11 cellular contexts compared by ENCODE assay signal in genomic region chr1:93033785-93034184, GRCh38. TPM values are rescaled to one million over a fixed set of nuclear protein-coding genes. Genes with fewer than 3 reads are reported as not detected.
DNase-seq lines count a peak whose midpoint lies in the region; ATAC-seq lines count a peak whose summit lies in the region.
"Had no signal": no experiment of that assay in that cellular context is flagged by ENCODE, and none has a peak within 500 bp of the region (broad histone marks: within the 10 kb centered on the region; RNA-seq: fewer than 3 reads in every experiment).

No MANE protein-coding gene starts in this region.

- peak overlapping the region; percentile 55 for H3K9ac ChIP-seq in Karpas-422 (ENCODE audit: low read length)

- H3K4me1 Mint-ChIP-seq in naive B cell: peaks cover 13 to 19% (median 14%) of the 10 kb centered on the region in 3 donors
- H3K4me1 Mint-ChIP-seq: nephron had no signal

- no peak overlapping the region for H3K4me3 ChIP-seq in Karpas-422 (ENCODE audit: low read length)

- no peaks in the 10 kb centered on the region for H3K36me3 Mint-ChIP-seq in naive B cell

- peak overlapping the region in 4 of 8 donors; percentile 8 to 24 (median 14) for H3K4me3 Mint-ChIP-seq in naive B cell
- H3K4me3 Mint-ChIP-seq: nephron had no signal

- intact Hi-C loops in sciatic nerve (cut with DNase I): no loop called here
- intact Hi-C loops in posterior vena cava (cut with DNase I): no loop called here

- peak overlapping the region; percentile 2; the same call in 1 of the 2 replicates for H2AFZ ChIP-seq in Karpas-422 (ENCODE audit: low read length)

- H3K4me2 ChIP-seq in Karpas-422 (ENCODE audit: low read depth, low read length, poor library complexity, severe bottlenecking): peak overlapping the region; percentile 54

- ATAC-seq in HG02623 (IDR thresholded peaks at IDR 0.05; ENCODE audit: unreplicated experiment): peak; percentile 90
- ATAC-seq in naive B cell (ENCODE audit: low read depth in 2 of 2): peak; percentile 99
- no peak for ATAC-seq in sciatic nerve

- H3K36me3 ChIP-seq in Karpas-422 (ENCODE audit: insufficient read depth, low read length): no peaks in the 10 kb centered on the region

- no peaks in the 10 kb centered on the region for H3K9me2 ChIP-seq in Karpas-422 (replicated peaks; ENCODE audit: insufficient read depth, low read length)

- no peaks in the 10 kb centered on the region for H4K20me1 ChIP-seq in Karpas-422 (ENCODE audit: insufficient read depth, low read depth, low read length)

- no peaks in the 10 kb centered on the region for H3K79me2 ChIP-seq in Karpas-422 (ENCODE audit: low read length)

- H3K9me3 Mint-ChIP-seq in naive B cell: no peaks in the 10 kb centered on the region
- H3K9me3 Mint-ChIP-seq: nephron had no signal

- peak; percentile 52 for DNase-seq in DMS 273 (lab: John Stamatoyannopoulos, UW; ENCODE audit: unreplicated experiment)
- DNase-seq in DMS 273 treated with DMSO at 0.1 percent for 48 hours (lab: John Stamatoyannopoulos, UW): no peak
- DNase-seq in Karpas-422: peak; percentile 56
- peak; percentile 46 for DNase-seq in naive B cell
- DNase-seq in EL: no peak
- no peak for DNase-seq in sciatic nerve (ENCODE audit: low spot score)
- no peak for DNase-seq in posterior vena cava (ENCODE audit: low spot score)
- DNase-seq: NCI-H510A had no signal

- peak overlapping the region in 3 of 6 donors; percentile 19 to 49 (median 42) for H3K27ac Mint-ChIP-seq in naive B cell
- H3K27ac Mint-ChIP-seq: nephron had no signal

- H3K27ac ChIP-seq in Karpas-422 (ENCODE audit: low read length): peak overlapping the region; percentile 95
- H3K27ac ChIP-seq: 22Rv1 had no signal

- peaks cover 72% of the 10 kb centered on the region for H3K4me1 ChIP-seq in Karpas-422 (ENCODE audit: low read length)

- H3K9me3 ChIP-seq in Karpas-422 (ENCODE audit: low read length): no peaks in the 10 kb centered on the region

- H3K27me3 Mint-ChIP-seq in naive B cell: no peaks in the 10 kb centered on the region

- H3K27me3 ChIP-seq in Karpas-422 (ENCODE audit: low read length): no peaks in the 10 kb centered on the region

RNA-seq across cellular contexts. Expression of gene MTF2, which starts 45.3 kb away (rescaled TPM):
- 34.6 and 36.3 TPM in 2 replicates for total RNA-seq in Karpas-422 (2014; rRNA removed; shearing (Covaris generic); ENCODE audit: low replicate concordance)
- 100 to 1,000 TPM in 3 of 6 donors, 10 to 100 TPM in 3; 83.6 to 146 (median 97.7) TPM for polyA plus RNA-seq in naive B cell (ENCODE audit: low read depth in 6 of 6)
- 27.8 TPM for total RNA-seq in sciatic nerve
- total RNA-seq in posterior vena cava: 10 to 100 TPM; 13.9 to 17.2 TPM

Comparison
In these comparisons a context has a peak if more than half of its experiments do, and no peak if none do; other contexts are left out.
1. DNase-seq: peak in DMS 273 (single experiment), Karpas-422 (single experiment) and naive B cell (single experiment); none in DMS 273 treated with DMSO at 0.1 percent for 48 hours (single experiment), EL (single experiment), sciatic nerve (single experiment) and posterior vena cava (single experiment).